19 cellular contexts compared by ENCODE assay signal in genomic region chr4:133394971-133395627, GRCh38.
A peak's percentile ranks its signal among the peaks of the same experiment; 100 is the strongest.
DNase-seq lines count a peak whose midpoint lies in the region; ATAC-seq and TF ChIP-seq lines count a peak whose summit lies in the region.
"Had no signal": no experiment of that assay in that cellular context is flagged by ENCODE, and none has a peak within 500 bp of the region (broad histone marks: within the 10 kb centered on the region; RNA-seq: fewer than 3 reads in every experiment).

No MANE protein-coding gene starts in this region.

- DNase-seq in chondrocyte (ENCODE audit: low spot score) (peak; percentile 60), neural crest cell (ENCODE audit: low read depth, low spot score) (no peak), spleen (peak; percentile 52), upper lobe of right lung (no peak), NOMO-1 (lab: John Stamatoyannopoulos, UW; ENCODE audit: unreplicated experiment in 2 of 2) (no peak), T-cell (no peak)
- DNase-seq: ACHN; BE2C; C1 segment of cervical spinal cord; CD4-positive, CD25-positive, alpha-beta regulatory T cell; DMS153; DMS79 treated with DMSO at 0.1 percent for 48 hours; EL; GM23248; HCEC 1CT had no signal

- intact Hi-C loops in spleen (cut with DNase I; ENCODE audit: low total_unique reads): no loop called here
- intact Hi-C loops in upper lobe of right lung (cut with DNase I): no loop called here

- no peaks in the 10 kb centered on the region for H3K4me1 ChIP-seq in spleen
- H3K4me1 ChIP-seq in upper lobe of right lung: no peaks in the 10 kb centered on the region
- H3K4me1 ChIP-seq: BE2C had no signal

- no peak overlapping the region for H3K27ac ChIP-seq in spleen
- no peak overlapping the region for H3K27ac ChIP-seq in upper lobe of right lung
- H3K27ac ChIP-seq: GM23248, HL-60 had no signal

- ATAC-seq in upper lobe of right lung (peak; percentile 29), GM18502 (IDR thresholded peaks at IDR 0.05; ENCODE audit: poor library complexity, unreplicated experiment) (no peak), HG02623 (IDR thresholded peaks at IDR 0.05; ENCODE audit: unreplicated experiment) (no peak), T-cell (replicated peaks in 1 of 4) (no peak)
- ATAC-seq: GM12878 had no signal

- H3K9me3 ChIP-seq in spleen (peaks cover 0 to 3% (median 0%) of the 10 kb centered on the region in 8 donors), upper lobe of right lung (no peaks in the 10 kb centered on the region)
- H3K9me3 ChIP-seq: BE2C had no signal

- H3K27me3 Mint-ChIP-seq in chondrocyte (ENCODE audit: low read depth): peaks cover 1% of the 10 kb centered on the region
- H3K27me3 Mint-ChIP-seq in neural crest cell (ENCODE audit: low read depth): no peaks in the 10 kb centered on the region
- H3K27me3 Mint-ChIP-seq in T-cell: no peaks in the 10 kb centered on the region
- H3K27me3 Mint-ChIP-seq: CD4-positive, CD25-positive, alpha-beta regulatory T cell had no signal

- no peak for TF ChIP-seq POLR2A in spleen (IDR thresholded peaks at IDR 0.05)

- H3K36me3 ChIP-seq in spleen (no peaks in the 10 kb centered on the region), upper lobe of right lung (no peaks in the 10 kb centered on the region)
- H3K36me3 ChIP-seq: BE2C had no signal

- WGBS in spleen, 5 donors: 73 to 88% (median 79%) methylated on average over 6 to 7 of the region's 7 CpGs

- TF ChIP-seq CTCF in chondrocyte (IDR thresholded peaks at IDR 0.05) (no peak), neural crest cell (conservative IDR thresholded peaks at IDR 0.05) (no peak), spleen (IDR thresholded peaks at IDR 0.05 in 8 of 11, conservative IDR thresholded peaks at IDR 0.05 in 3 of 11) (no peak), upper lobe of right lung (IDR thresholded peaks at IDR 0.05) (no peak)

- H3K4me1 Mint-ChIP-seq in chondrocyte (ENCODE audit: low read depth) (peaks cover 4% of the 10 kb centered on the region), neural crest cell (peaks cover 4% of the 10 kb centered on the region), T-cell (no peaks in the 10 kb centered on the region)
- H3K4me1 Mint-ChIP-seq: CD4-positive, CD25-positive, alpha-beta regulatory T cell had no signal

- H3K36me3 Mint-ChIP-seq in chondrocyte (ENCODE audit: low read depth): no peaks in the 10 kb centered on the region
- H3K36me3 Mint-ChIP-seq in neural crest cell (ENCODE audit: low read depth): no peaks in the 10 kb centered on the region
- H3K36me3 Mint-ChIP-seq in T-cell: no peaks in the 10 kb centered on the region
- H3K36me3 Mint-ChIP-seq: CD4-positive, CD25-positive, alpha-beta regulatory T cell had no signal

- H3K27ac Mint-ChIP-seq in chondrocyte (ENCODE audit: unreplicated experiment): no peak overlapping the region
- H3K27ac Mint-ChIP-seq in neural crest cell (ENCODE audit: unreplicated experiment): peak overlapping the region; percentile 8
- no peak overlapping the region for H3K27ac Mint-ChIP-seq in T-cell
- H3K27ac Mint-ChIP-seq: CD4-positive, CD25-positive, alpha-beta regulatory T cell had no signal

- H3K4me3 Mint-ChIP-seq in chondrocyte (ENCODE audit: unreplicated experiment) (no peak overlapping the region), neural crest cell (no peak overlapping the region), T-cell (no peak overlapping the region)
- H3K4me3 Mint-ChIP-seq: CD4-positive, CD25-positive, alpha-beta regulatory T cell had no signal

- peaks cover 6% of the 10 kb centered on the region for H3K9me3 Mint-ChIP-seq in chondrocyte (ENCODE audit: low read depth)
- no peaks in the 10 kb centered on the region for H3K9me3 Mint-ChIP-seq in neural crest cell
- H3K9me3 Mint-ChIP-seq in T-cell: peaks cover 6 to 25% (median 8%) of the 10 kb centered on the region in 3 donors

- CTCF ChIA-PET in T-cell (lab: Charles Lee): no interaction called here

- POLR2A ChIA-PET in T-cell (lab: Charles Lee): no interaction called here

- H3K4me3 ChIP-seq in spleen: no peak overlapping the region
- no peak overlapping the region for H3K4me3 ChIP-seq in upper lobe of right lung
- H3K4me3 ChIP-seq: GM12878, GM23248 had no signal

- no peaks in the 10 kb centered on the region for H3K27me3 ChIP-seq in spleen (replicated peaks in 1 of 7)
- no peaks in the 10 kb centered on the region for H3K27me3 ChIP-seq in upper lobe of right lung
- H3K27me3 ChIP-seq: BE2C had no signal

Comparison
In these comparisons a context has a peak if more than half of its experiments do, and no peak if none do; other contexts are left out.
1. DNase-seq: peak in chondrocyte (single experiment) and spleen (single experiment); none in neural crest cell (single experiment), upper lobe of right lung (single experiment), NOMO-1 (0 of 2) and T-cell (0 of 34).